Comparison of ENCODE assay signal across 8 cellular contexts in genomic region chr19:10544242-10544752, GRCh38. TPM values are rescaled to one million over a fixed set of nuclear protein-coding genes. Genes with fewer than 3 reads are reported as not detected.
A peak's percentile ranks its signal among the peaks of the same experiment; 100 is the strongest.
DNase-seq lines count a peak whose midpoint lies in the region; ATAC-seq and TF ChIP-seq lines count a peak whose summit lies in the region.

No MANE protein-coding gene starts in this region.

- TF ChIP-seq CTCF in DND-41 (IDR thresholded peaks at IDR 0.05; ENCODE audit: borderline replicate concordance, extremely low read depth, low read length, poor library complexity, severe bottlenecking), result no peak
- no peak for TF ChIP-seq CTCF in activated CD8-positive, alpha-beta T cell treated with anti-CD3 and anti-CD28 coated beads for 36 hours (IDR thresholded peaks at IDR 0.05)
- no peak for TF ChIP-seq CTCF in glutamatergic neuron (IDR thresholded peaks at IDR 0.05; ENCODE audit: partially characterized antibody, unreplicated experiment)
- no peak for TF ChIP-seq CTCF in psoas muscle (IDR thresholded peaks at IDR 0.05)

- WGBS in psoas muscle, 3 donors, result 19 to 23% (median 21%) methylated on average over 19 to 22 of the region's 22 CpGs

- peaks cover 9% of the 10 kb centered on the region for H3K4me1 Mint-ChIP-seq in activated CD8-positive, alpha-beta T cell treated with anti-CD3 and anti-CD28 coated beads for 36 hours (ENCODE audit: low read depth)
- peaks cover 1% of the 10 kb centered on the region for H3K4me1 Mint-ChIP-seq in glutamatergic neuron (ENCODE audit: low read depth, unreplicated experiment)

- peaks cover 46% of the 10 kb centered on the region for H3K79me2 ChIP-seq in DND-41 (ENCODE audit: insufficient read depth, low read length)

- peak overlapping the region; percentile 94 for H3K4me2 ChIP-seq in DND-41 (ENCODE audit: insufficient read depth, low read length)

- peaks cover 4% of the 10 kb centered on the region for H3K36me3 Mint-ChIP-seq in activated CD8-positive, alpha-beta T cell treated with anti-CD3 and anti-CD28 coated beads for 36 hours (ENCODE audit: low read depth)
- H3K36me3 Mint-ChIP-seq in glutamatergic neuron (ENCODE audit: unreplicated experiment), result no peaks in the 10 kb centered on the region

- intact Hi-C loops in activated CD8-positive, alpha-beta T cell treated with anti-CD3 and anti-CD28 coated beads for 36 hours (cut with micrococcal nuclease), result no loop called here
- intact Hi-C loops in psoas muscle (cut with DNase I), result loop anchor here in 1 of 2 donors (5.0 kb wide), 1 partner anchor 37 kb away; no protein-coding TSS in a partner anchor

- POLR2A ChIA-PET in activated CD8-positive, alpha-beta T cell treated with anti-CD3 and anti-CD28 coated beads for 36 hours (lab: Charles Lee), result interaction anchor here (0.9 to 1.8 kb wide), 3 partner anchors 9 to 24 kb away, joined by 3 to 11 read pairs (median 3); no protein-coding TSS in a partner anchor

- H3K27ac Mint-ChIP-seq in activated CD8-positive, alpha-beta T cell treated with anti-CD3 and anti-CD28 coated beads for 36 hours, result peak overlapping the region; percentile 79
- peak overlapping the region; percentile 86 for H3K27ac Mint-ChIP-seq in glutamatergic neuron (ENCODE audit: unreplicated experiment)

- H3K27ac ChIP-seq in DND-41 (ENCODE audit: low read length) (peak overlapping the region; percentile 83), psoas muscle (peak overlapping the region; percentile 85)

- peaks cover 8% of the 10 kb centered on the region; the same call in 1 of the 2 replicates for H4K20me1 ChIP-seq in DND-41 (ENCODE audit: insufficient read depth, low read length)

- CTCF ChIA-PET in activated CD8-positive, alpha-beta T cell treated with anti-CD3 and anti-CD28 coated beads for 36 hours (lab: Charles Lee), result interaction anchor here (1.0 kb wide), 1 partner anchor 8 kb away, joined by 3 read pairs; no protein-coding TSS in a partner anchor

- ATAC-seq in DND-41 (ENCODE audit: insufficient read depth, low read depth), result peak; percentile 7; the same call in 2 of the 3 replicates
- ATAC-seq in HG02798 (IDR thresholded peaks at IDR 0.05; ENCODE audit: poor library complexity, unreplicated experiment), result peak; percentile 7
- ATAC-seq in activated CD8-positive, alpha-beta T cell treated with anti-CD3 and anti-CD28 coated beads for 36 hours, result no peak
- peak; percentile 29 to 52 (median 40) for ATAC-seq in psoas muscle
- no peak for ATAC-seq in GM18520 (IDR thresholded peaks at IDR 0.05; ENCODE audit: unreplicated experiment)
- ATAC-seq in HG03135 (IDR thresholded peaks at IDR 0.05; ENCODE audit: unreplicated experiment), result no peak
- no peak for ATAC-seq in GM21528 (IDR thresholded peaks at IDR 0.05; ENCODE audit: low FRiP score, unreplicated experiment)

- peak overlapping the region; percentile 89 to 91 for H3K4me3 ChIP-seq in DND-41 (ENCODE audit: low read depth in 1 of 2, low read length in 2 of 2)
- peak overlapping the region; percentile 81 for H3K4me3 ChIP-seq in psoas muscle

- peaks cover 6% of the 10 kb centered on the region for H3K27me3 Mint-ChIP-seq in activated CD8-positive, alpha-beta T cell treated with anti-CD3 and anti-CD28 coated beads for 36 hours
- H3K27me3 Mint-ChIP-seq in glutamatergic neuron (ENCODE audit: unreplicated experiment), result peaks cover 8% of the 10 kb centered on the region

- H3K27me3 ChIP-seq in DND-41 (ENCODE audit: insufficient read depth, low read length, poor library complexity) (no peaks in the 10 kb centered on the region), psoas muscle (ENCODE audit: insufficient read depth in 3 of 3, low read length in 2 of 3) (no peaks in the 10 kb centered on the region)

- no peaks in the 10 kb centered on the region for H3K9me3 ChIP-seq in DND-41 (ENCODE audit: insufficient read depth, low read length, severe bottlenecking)
- no peaks in the 10 kb centered on the region for H3K9me3 ChIP-seq in psoas muscle

- no peaks in the 10 kb centered on the region for H3K9me3 Mint-ChIP-seq in activated CD8-positive, alpha-beta T cell treated with anti-CD3 and anti-CD28 coated beads for 36 hours
- H3K9me3 Mint-ChIP-seq in glutamatergic neuron (ENCODE audit: unreplicated experiment), result peaks cover 6% of the 10 kb centered on the region

- no peak for DNase-seq in DND-41
- DNase-seq in activated CD8-positive, alpha-beta T cell treated with anti-CD3 and anti-CD28 coated beads for 36 hours, result peak; percentile 38
- DNase-seq in glutamatergic neuron, result no peak
- DNase-seq in psoas muscle, result no peak

- H3K36me3 ChIP-seq in DND-41 (ENCODE audit: insufficient read depth, low read length) (peaks cover 35% of the 10 kb centered on the region), psoas muscle (ENCODE audit: insufficient read depth in 1 of 2, low read depth in 1 of 2) (peaks cover 0 to 42% of the 10 kb centered on the region in 2 donors)

- peak overlapping the region; percentile 81 for H3K4me3 Mint-ChIP-seq in activated CD8-positive, alpha-beta T cell treated with anti-CD3 and anti-CD28 coated beads for 36 hours
- H3K4me3 Mint-ChIP-seq in glutamatergic neuron (ENCODE audit: unreplicated experiment), result peak overlapping the region; percentile 90

- peak overlapping the region; percentile 82 for H2AFZ ChIP-seq in DND-41 (ENCODE audit: low read depth, low read length)

- H3K9ac ChIP-seq in DND-41 (ENCODE audit: low read depth, low read length), result peak overlapping the region; percentile 98

- H3K4me1 ChIP-seq in DND-41 (ENCODE audit: insufficient read depth, low read length) (peaks cover 25% of the 10 kb centered on the region), psoas muscle (peaks cover 11% of the 10 kb centered on the region)

RNA-seq across cellular contexts. Expression of gene ATG4D, which starts 0.6 kb away (rescaled TPM):
- 10 to 100 TPM; 21.7 to 22.5 TPM for total RNA-seq in activated CD8-positive, alpha-beta T cell treated with anti-CD3 and anti-CD28 coated beads for 36 hours
- 56.1 TPM for total RNA-seq in glutamatergic neuron (ENCODE audit: unreplicated experiment)
- 10 to 100 TPM; 42.5 to 71.8 (median 60.8) TPM for total RNA-seq in psoas muscle
- 10 to 100 TPM; 49.3 to 95.7 (median 72.8) TPM for polyA plus RNA-seq in psoas muscle

RNA-seq across cellular contexts. Expression of gene KRI1, which starts 21.5 kb away (rescaled TPM):
- 10 to 100 TPM; 50.0 to 58.3 TPM for total RNA-seq in activated CD8-positive, alpha-beta T cell treated with anti-CD3 and anti-CD28 coated beads for 36 hours
- total RNA-seq in glutamatergic neuron (ENCODE audit: unreplicated experiment) (24.1 TPM), psoas muscle (10 to 100 TPM; 17.3 to 20.6 (median 20.3) TPM)
- 10 to 100 TPM; 14.8 to 21.6 (median 20.1) TPM for polyA plus RNA-seq in psoas muscle

RNA-seq across cellular contexts. Expression of gene CDKN2D, which starts 24.5 kb away (rescaled TPM):
- 10 to 100 TPM; 62.1 to 67.1 TPM for total RNA-seq in activated CD8-positive, alpha-beta T cell treated with anti-CD3 and anti-CD28 coated beads for 36 hours
- total RNA-seq in glutamatergic neuron (ENCODE audit: unreplicated experiment) (68.3 TPM), psoas muscle (10 to 100 TPM in 3 of 4 donors, 1 to 10 TPM in 1; 6.1 to 13.1 (median 11.8) TPM)
- polyA plus RNA-seq in psoas muscle, result 10 to 100 TPM; 18.0 to 29.2 (median 22.7) TPM

RNA-seq across cellular contexts. Expression of gene S1PR5, which starts 27.1 kb away (rescaled TPM):
- total RNA-seq in activated CD8-positive, alpha-beta T cell treated with anti-CD3 and anti-CD28 coated beads for 36 hours, result 1 to 10 TPM in 1 of 2 experiments, under 1 TPM in 1; 0.81 to 1.1 TPM
- total RNA-seq in glutamatergic neuron (ENCODE audit: unreplicated experiment) (not detected), psoas muscle (under 1 TPM; 0.15 to 0.30 (median 0.17) TPM)
- under 1 TPM; 0.07 to 0.12 (median 0.08) TPM for polyA plus RNA-seq in psoas muscle

RNA-seq across cellular contexts. Expression of gene KEAP1, which starts 41.1 kb away (rescaled TPM):
- total RNA-seq in activated CD8-positive, alpha-beta T cell treated with anti-CD3 and anti-CD28 coated beads for 36 hours, result 10 to 100 TPM; 44.7 to 55.0 TPM
- 44.1 TPM for total RNA-seq in glutamatergic neuron (ENCODE audit: unreplicated experiment)
- total RNA-seq in psoas muscle, result 100 to 1,000 TPM; 109 to 208 (median 169) TPM
- polyA plus RNA-seq in psoas muscle, result 100 to 1,000 TPM; 154 to 242 (median 205) TPM

Comparison
In these comparisons a context has a peak if more than half of its experiments do, and no peak if none do; other contexts are left out.
1. ATAC-seq: peak in DND-41 (single experiment), HG02798 (single experiment) and psoas muscle (4 of 4); none in activated CD8-positive, alpha-beta T cell treated with anti-CD3 and anti-CD28 coated beads for 36 hours (single experiment), GM18520 (single experiment), HG03135 (single experiment) and GM21528 (single experiment).